21 cellular contexts compared by ENCODE assay signal in the genomic region with DNA sequence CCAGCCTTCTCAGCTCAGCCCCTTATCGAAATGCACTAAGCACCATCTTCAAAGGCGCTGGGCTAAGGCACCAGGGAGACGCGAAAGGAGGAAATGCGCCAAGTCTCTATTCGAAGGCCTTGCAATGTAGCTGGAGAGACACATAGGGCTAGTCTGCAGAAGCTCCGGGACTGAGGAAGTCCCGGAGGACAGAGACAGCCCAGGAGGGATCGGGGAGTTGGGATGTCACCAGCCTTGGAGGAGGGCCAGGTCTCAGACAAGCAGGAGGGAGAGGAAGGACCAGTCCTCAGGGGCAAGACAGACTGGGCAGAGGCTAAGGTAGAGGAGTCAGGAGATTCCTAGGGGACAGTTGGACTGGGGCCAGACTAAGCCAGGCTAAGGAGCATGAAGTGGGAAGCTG. TPM values are rescaled to one million over a fixed set of nuclear protein-coding genes. Genes with fewer than 3 reads are reported as not detected.
DNase-seq lines count a peak whose midpoint lies in the region; ATAC-seq and TF ChIP-seq lines count a peak whose summit lies in the region.
"Had no signal": no experiment of that assay in that cellular context is flagged by ENCODE, and none has a peak within 500 bp of the region (broad histone marks: within the 10 kb centered on the region; RNA-seq: fewer than 3 reads in every experiment).

No MANE protein-coding gene starts in this region.

- H3K27me3 ChIP-seq in SU-DHL-6 (ENCODE audit: low read length) = no peaks in the 10 kb centered on the region
- H3K27me3 ChIP-seq in right lobe of liver = no peaks in the 10 kb centered on the region
- peaks cover 53% of the 10 kb centered on the region for H3K27me3 ChIP-seq in smooth muscle cell (ENCODE audit: low read depth)
- H3K27me3 ChIP-seq: ascending aorta, pancreas had no signal

- no peaks in the 10 kb centered on the region for H3K27me3 Mint-ChIP-seq in IgD-negative memory B cell
- H3K27me3 Mint-ChIP-seq in naive thymus-derived CD8-positive, alpha-beta T cell = peaks cover 0 to 7% (median 0%) of the 10 kb centered on the region in 5 donors

- H3K79me2 ChIP-seq in SU-DHL-6 (ENCODE audit: insufficient read depth, low read length) (no peaks in the 10 kb centered on the region), smooth muscle cell (ENCODE audit: low read depth) (no peaks in the 10 kb centered on the region)

- H3K36me3 ChIP-seq in SU-DHL-6 (ENCODE audit: low read length) = no peaks in the 10 kb centered on the region
- H3K36me3 ChIP-seq in right lobe of liver = no peaks in the 10 kb centered on the region
- no peaks in the 10 kb centered on the region for H3K36me3 ChIP-seq in smooth muscle cell (ENCODE audit: low read depth)
- H3K36me3 ChIP-seq: ascending aorta, pancreas had no signal

- WGBS in right lobe of liver (ENCODE audit: insufficient coverage, low coverage, low lambda C conversion rate, missing lambda C conversion rate) = 63% methylated on average over 6 of the region's 9 CpGs
- 88% methylated on average over 9 of the region's 9 CpGs for WGBS in smooth muscle cell (ENCODE audit: low lambda C conversion rate)

- no peak for TF ChIP-seq CTCF in SU-DHL-6 (IDR thresholded peaks at IDR 0.05; ENCODE audit: insufficient read depth, low read length, poor library complexity, severe bottlenecking)
- TF ChIP-seq CTCF in right lobe of liver (IDR thresholded peaks at IDR 0.05) = no peak
- TF ChIP-seq CTCF in smooth muscle cell (IDR thresholded peaks at IDR 0.05; ENCODE audit: borderline replicate concordance, insufficient read depth, poor library complexity, severe bottlenecking) = no peak

- no peak overlapping the region for H3K9ac ChIP-seq in SU-DHL-6 (ENCODE audit: low read length)
- H3K9ac ChIP-seq in smooth muscle cell (ENCODE audit: low read depth) = no peak overlapping the region
- H3K9ac ChIP-seq: KMS-11 had no signal

- H3K27ac Mint-ChIP-seq in IgD-negative memory B cell = peak overlapping the region; percentile 34 to 93 (median 59)
- peak overlapping the region in 6 of 10 donors; percentile 45 to 84 (median 62) for H3K27ac Mint-ChIP-seq in naive thymus-derived CD8-positive, alpha-beta T cell

- no peak for ATAC-seq in naive thymus-derived CD8-positive, alpha-beta T cell
- ATAC-seq in HG02623 (IDR thresholded peaks at IDR 0.05; ENCODE audit: unreplicated experiment) (no peak), right lobe of liver (no peak)
- ATAC-seq: right cardiac atrium had no signal

- peaks cover 2% of the 10 kb centered on the region for H3K36me3 Mint-ChIP-seq in IgD-negative memory B cell
- H3K36me3 Mint-ChIP-seq in naive thymus-derived CD8-positive, alpha-beta T cell = peaks cover 0 to 18% (median 0%) of the 10 kb centered on the region in 3 donors
- H3K36me3 Mint-ChIP-seq: activated naive CD4-positive, alpha-beta T cell treated with anti-CD3 and anti-CD28 coated beads, Interleukin-2, amount 50 U/mL, for 72 hours had no signal

- intact Hi-C loops in right lobe of liver (cut with DNase I) = loop anchor here in 1 of 2 donors (10.0 kb wide), 1 partner anchor 345 kb away; no protein-coding TSS in a partner anchor

- no peak overlapping the region for H2AFZ ChIP-seq in SU-DHL-6 (ENCODE audit: low read depth, low read length, severe bottlenecking)
- no peak overlapping the region for H2AFZ ChIP-seq in smooth muscle cell (ENCODE audit: low read depth)
- H2AFZ ChIP-seq: PC-9 had no signal

- H3K4me2 ChIP-seq in SU-DHL-6 (ENCODE audit: low read depth, low read length, poor library complexity, severe bottlenecking) = peak overlapping the region; percentile 25
- no peak overlapping the region for H3K4me2 ChIP-seq in smooth muscle cell
- H3K4me2 ChIP-seq: KMS-11, PC-9 had no signal

- no peaks in the 10 kb centered on the region for H3K9me3 Mint-ChIP-seq in IgD-negative memory B cell
- no peaks in the 10 kb centered on the region for H3K9me3 Mint-ChIP-seq in naive thymus-derived CD8-positive, alpha-beta T cell
- H3K9me3 Mint-ChIP-seq: activated naive CD4-positive, alpha-beta T cell treated with anti-CD3 and anti-CD28 coated beads, Interleukin-2, amount 50 U/mL, for 72 hours had no signal

- no peaks in the 10 kb centered on the region for H3K9me2 ChIP-seq in SU-DHL-6 (replicated peaks; ENCODE audit: insufficient read depth, low read length)

- peaks cover 23 to 41% (median 36%) of the 10 kb centered on the region in 3 donors for H3K4me1 Mint-ChIP-seq in IgD-negative memory B cell
- peaks cover 29 to 55% (median 43%) of the 10 kb centered on the region in 4 donors for H3K4me1 Mint-ChIP-seq in naive thymus-derived CD8-positive, alpha-beta T cell

- H3F3A ChIP-seq in SU-DHL-6 (ENCODE audit: insufficient read depth) = no peaks in the 10 kb centered on the region
- H3F3A ChIP-seq in smooth muscle cell (ENCODE audit: low read depth) = no peaks in the 10 kb centered on the region

- TF ChIP-seq POLR2A in right lobe of liver (IDR thresholded peaks at IDR 0.05) = no peak

- H3K9me3 ChIP-seq in SU-DHL-6 (ENCODE audit: insufficient read depth, low read length) = no peaks in the 10 kb centered on the region
- no peaks in the 10 kb centered on the region for H3K9me3 ChIP-seq in right lobe of liver
- H3K9me3 ChIP-seq in smooth muscle cell (replicated peaks; ENCODE audit: low read depth) = no peaks in the 10 kb centered on the region
- H3K9me3 ChIP-seq: ascending aorta, pancreas had no signal

- no peak overlapping the region for H3K27ac ChIP-seq in SU-DHL-6 (ENCODE audit: low read depth, low read length)
- no peak overlapping the region for H3K27ac ChIP-seq in right lobe of liver
- no peak overlapping the region for H3K27ac ChIP-seq in smooth muscle cell (ENCODE audit: low read depth)
- H3K27ac ChIP-seq: ascending aorta, KMS-11, pancreas, PC-9 had no signal

- no peaks in the 10 kb centered on the region for H3K4me1 ChIP-seq in right lobe of liver
- no peaks in the 10 kb centered on the region for H3K4me1 ChIP-seq in smooth muscle cell (ENCODE audit: low read depth)
- H3K4me1 ChIP-seq: ascending aorta, pancreas had no signal

- peak overlapping the region; percentile 44 to 90 (median 76) for H3K4me3 Mint-ChIP-seq in IgD-negative memory B cell
- peak overlapping the region in 3 of 10 donors; percentile 22 to 76 (median 24) for H3K4me3 Mint-ChIP-seq in naive thymus-derived CD8-positive, alpha-beta T cell

- POLR2A ChIA-PET in naive thymus-derived CD8-positive, alpha-beta T cell (lab: Charles Lee) = interaction anchor here (1.1 kb wide), 1 partner anchor 9 kb away, joined by 3 read pairs; a partner anchor contains a TSS

- no peak overlapping the region for H3K4me3 ChIP-seq in SU-DHL-6 (ENCODE audit: insufficient read depth, low read length, poor library complexity, severe bottlenecking)
- no peak overlapping the region for H3K4me3 ChIP-seq in right lobe of liver
- H3K4me3 ChIP-seq in smooth muscle cell = no peak overlapping the region
- H3K4me3 ChIP-seq: ascending aorta, pancreas, PC-9 had no signal

- H4K20me1 ChIP-seq in SU-DHL-6 (ENCODE audit: low read depth, low read length) = no peaks in the 10 kb centered on the region
- H4K20me1 ChIP-seq in smooth muscle cell (ENCODE audit: low read depth) = no peaks in the 10 kb centered on the region

- peak; percentile 71 for DNase-seq in CD1c-positive myeloid dendritic cell (ENCODE audit: extremely low spot score)
- no peak for DNase-seq in naive thymus-derived CD8-positive, alpha-beta T cell
- no peak for DNase-seq in right lobe of liver
- no peak for DNase-seq in smooth muscle cell (lab: John Stamatoyannopoulos, UW; ENCODE audit: unreplicated experiment)
- DNase-seq: activated CD4-positive, CD25-positive, alpha-beta regulatory T cell; central memory CD4-positive, alpha-beta T cell; foreskin melanocyte; kidney; mammary epithelial cell; NCI-H1436; NCI-H69; pancreas; PC-9; right cardiac atrium had no signal

RNA-seq across cellular contexts. Expression of a gene that starts 8.5 kb away (rescaled TPM):
- polyA plus RNA-seq in IgD-negative memory B cell = 8.0 TPM
- total RNA-seq in naive thymus-derived CD8-positive, alpha-beta T cell = 1 to 10 TPM; 3.4 to 4.2 TPM
- polyA plus RNA-seq in naive thymus-derived CD8-positive, alpha-beta T cell = 1 to 10 TPM; 2.2 to 6.4 (median 5.8) TPM
- 1 to 10 TPM; 1.2 to 4.0 (median 1.9) TPM for total RNA-seq in right lobe of liver
- 3.3 and 5.5 TPM in 2 replicates for total RNA-seq in smooth muscle cell
- 5.8 and 6.5 TPM in 2 replicates for polyA plus RNA-seq in smooth muscle cell

RNA-seq across cellular contexts. Expression of a gene that starts 8.7 kb away (rescaled TPM):
- polyA plus RNA-seq in IgD-negative memory B cell (33.3 TPM), smooth muscle cell (57.5 and 59.1 TPM in 2 replicates)
- total RNA-seq in naive thymus-derived CD8-positive, alpha-beta T cell = 10 to 100 TPM; 23.1 to 27.3 TPM
- 10 to 100 TPM; 25.2 to 30.7 (median 28.6) TPM for polyA plus RNA-seq in naive thymus-derived CD8-positive, alpha-beta T cell
- total RNA-seq in right lobe of liver (10 to 100 TPM in 2 of 6 experiments, 1 to 10 TPM in 4; 3.5 to 10.7 (median 7.4) TPM), smooth muscle cell (13.7 and 26.3 TPM in 2 replicates)
- total RNA-seq: ascending aorta had no signal

RNA-seq across cellular contexts. Expression of a gene that starts 19.2 kb away (rescaled TPM):
- polyA plus RNA-seq in IgD-negative memory B cell = 81.7 TPM
- total RNA-seq in naive thymus-derived CD8-positive, alpha-beta T cell = 10 to 100 TPM; 17.2 to 20.9 TPM
- polyA plus RNA-seq in naive thymus-derived CD8-positive, alpha-beta T cell = 10 to 100 TPM; 48.7 to 73.5 (median 60.3) TPM
- total RNA-seq in right lobe of liver = 100 to 1,000 TPM in 2 of 6 experiments, 10 to 100 TPM in 4; 50.4 to 204 (median 72.1) TPM
- 132 and 363 TPM in 2 replicates for total RNA-seq in smooth muscle cell
- 431 and 468 TPM in 2 replicates for polyA plus RNA-seq in smooth muscle cell

RNA-seq across cellular contexts. Expression of a gene that starts 19.6 kb away (rescaled TPM):
- polyA plus RNA-seq in IgD-negative memory B cell (4.0 TPM), smooth muscle cell (4.9 and 6.3 TPM in 2 replicates)
- 10 to 100 TPM; 17.5 to 24.8 TPM for total RNA-seq in naive thymus-derived CD8-positive, alpha-beta T cell
- 1 to 10 TPM; 1.2 to 2.3 (median 2.2) TPM for polyA plus RNA-seq in naive thymus-derived CD8-positive, alpha-beta T cell
- total RNA-seq in right lobe of liver (1 to 10 TPM; 3.7 to 6.5 (median 4.9) TPM), smooth muscle cell (15.0 and 22.0 TPM in 2 replicates)

RNA-seq across cellular contexts. Expression of a gene that starts 53.1 kb away (rescaled TPM):
- polyA plus RNA-seq in IgD-negative memory B cell (0.30 TPM), smooth muscle cell (0.22 TPM in 1 of 2 replicates, not detected in the other)
- total RNA-seq in naive thymus-derived CD8-positive, alpha-beta T cell = not detected
- under 1 TPM in 1 of 3 donors, not detected in 2; 0.43 TPM for polyA plus RNA-seq in naive thymus-derived CD8-positive, alpha-beta T cell
- total RNA-seq in right lobe of liver (100 to 1,000 TPM; 142 to 383 (median 264) TPM), smooth muscle cell (2.3 and 4.3 TPM in 2 replicates)
- total RNA-seq: activated naive CD4-positive, alpha-beta T cell treated with anti-CD3 and anti-CD28 coated beads, Interleukin-2, amount 50 U/mL, for 72 hours; Daoy; kidney; right cardiac atrium had no signal
- polyA plus RNA-seq: right cardiac atrium had no signal
